9 cellular contexts compared by ENCODE assay signal in genomic region chr3:184338538-184338945, GRCh38. TPM values are rescaled to one million over a fixed set of nuclear protein-coding genes. Genes with fewer than 3 reads are reported as not detected.
DNase-seq lines count a peak whose midpoint lies in the region; ATAC-seq and TF ChIP-seq lines count a peak whose summit lies in the region.
"Had no signal": no experiment of that assay in that cellular context is flagged by ENCODE, and none has a peak within 500 bp of the region (broad histone marks: within the 10 kb centered on the region; RNA-seq: fewer than 3 reads in every experiment).

No MANE protein-coding gene starts in this region.

- no peak overlapping the region for H4K5ac ChIP-seq in H9 (ENCODE audit: insufficient read length, low read depth, low read length)

- H3K4me2 ChIP-seq in H9 (ENCODE audit: insufficient read depth, insufficient read length, low read length): no peak overlapping the region
- H3K4me2 ChIP-seq in neural cell (ENCODE audit: low read length): peak overlapping the region; percentile 98

- H3K4me3 Mint-ChIP-seq in H9: peak overlapping the region in 1 of 2 experiments; percentile 63; a peak in 2 of 5 replicates
- peak overlapping the region in 3 of 10 donors; percentile 11 to 57 (median 16) for H3K4me3 Mint-ChIP-seq in naive thymus-derived CD4-positive, alpha-beta T cell

- no peak overlapping the region for H3K23ac ChIP-seq in H9 (ENCODE audit: insufficient read length, low read depth, low read length)

- H3K56ac ChIP-seq in H9 (ENCODE audit: insufficient read length, low read depth, low read length): no peak overlapping the region

- H3K18ac ChIP-seq in H9 (ENCODE audit: insufficient read length, low read depth, low read length): peak overlapping the region; percentile 75

- H3K9me3 ChIP-seq in H9 (ENCODE audit: control insufficient read depth, low read depth, low read length): no peaks in the 10 kb centered on the region
- H3K9me3 ChIP-seq in RWPE2 (ENCODE audit: severe bottlenecking): no peaks in the 10 kb centered on the region
- no peaks in the 10 kb centered on the region for H3K9me3 ChIP-seq in neural cell (ENCODE audit: low read length)
- no peaks in the 10 kb centered on the region for H3K9me3 ChIP-seq in naive thymus-derived CD4-positive, alpha-beta T cell (ENCODE audit: control insufficient read depth in 2 of 3, low read length in 3 of 3)

- H2BK20ac ChIP-seq in H9 (ENCODE audit: low read depth, low read length, poor library complexity, severe bottlenecking): no peak overlapping the region

- no peak overlapping the region for H3K9ac ChIP-seq in H9 (ENCODE audit: extremely low read depth, insufficient read length, low read length)
- H3K9ac ChIP-seq in neural cell (ENCODE audit: low read length): peak overlapping the region; percentile 98

- H3K4ac ChIP-seq in H9 (ENCODE audit: low read depth, low read length): no peak overlapping the region

- H3K27me3 Mint-ChIP-seq in H9 (ENCODE audit: low read depth): no peaks in the 10 kb centered on the region; the same call in 1 of the 2 replicates
- H3K27me3 Mint-ChIP-seq in naive thymus-derived CD4-positive, alpha-beta T cell: no peaks in the 10 kb centered on the region
- H3K27me3 Mint-ChIP-seq: activated naive CD8-positive, alpha-beta T cell had no signal

- intact Hi-C loops in naive thymus-derived CD4-positive, alpha-beta T cell (cut with micrococcal nuclease): no loop called here

- TF ChIP-seq CTCF in H9 (conservative IDR thresholded peaks at IDR 0.05) (0 out of 3 replicates have a peak, but pooled peaks have one; percentile 25), RWPE2 (IDR thresholded peaks at IDR 0.05; ENCODE audit: poor library complexity, severe bottlenecking) (no peak), fibroblast of mammary gland (conservative IDR thresholded peaks at IDR 0.05; ENCODE audit: control insufficient read depth, insufficient read depth, low read depth, low read length) (no peak), neural cell (IDR thresholded peaks at IDR 0.05; ENCODE audit: poor library complexity, severe bottlenecking) (peak; percentile 67)

- CTCF ChIA-PET in naive thymus-derived CD4-positive, alpha-beta T cell (lab: Charles Lee): no interaction called here

- TF ChIP-seq RAD21 in neural cell (conservative IDR thresholded peaks at IDR 0.05): peak; percentile 41

- peak overlapping the region; percentile 18; the same call in 1 of the 2 replicates for H3K14ac ChIP-seq in H9 (ENCODE audit: insufficient read depth, low read length)

- peaks cover 34 to 37% of the 10 kb centered on the region in 2 experiments for H3K4me1 Mint-ChIP-seq in H9
- peaks cover 18 to 46% (median 25%) of the 10 kb centered on the region in 7 donors for H3K4me1 Mint-ChIP-seq in naive thymus-derived CD4-positive, alpha-beta T cell

- H2BK120ac ChIP-seq in H9 (ENCODE audit: low read depth, low read length, poor library complexity, severe bottlenecking): no peak overlapping the region

- H3K27ac ChIP-seq in H9 (ENCODE audit: insufficient read length, low read depth, low read length) (no peak overlapping the region), RWPE2 (ENCODE audit: poor library complexity, severe bottlenecking) (peak overlapping the region; percentile 1), neural cell (ENCODE audit: low read length) (peak overlapping the region; percentile 99)
- H3K27ac ChIP-seq in naive thymus-derived CD4-positive, alpha-beta T cell (ENCODE audit: low read depth, low read length): no peak overlapping the region

- H3F3A ChIP-seq in neural cell (ENCODE audit: insufficient read depth, low read length, poor library complexity, severe bottlenecking): peaks cover 10% of the 10 kb centered on the region

- peaks cover 10% of the 10 kb centered on the region for H3K23me2 ChIP-seq in H9 (ENCODE audit: insufficient read length, low read depth, low read length, poor library complexity, severe bottlenecking)

- H2AK5ac ChIP-seq in H9 (ENCODE audit: insufficient read length, low read length): no peak overlapping the region

- peak; percentile 93 for DNase-seq in H9
- DNase-seq in RWPE2 (ENCODE audit: low spot score): no peak
- peak; percentile 91 for DNase-seq in fibroblast of mammary gland (ENCODE audit: low read depth)
- no peak for DNase-seq in naive thymus-derived CD4-positive, alpha-beta T cell
- no peak for DNase-seq in KG1 (lab: John Stamatoyannopoulos, UW)
- no peak for DNase-seq in activated T-cell treated with anti-CD3 and anti-CD28 coated beads, Interleukin-2, amount 50 U/mL, for 1 hour

- peaks cover 20 to 42% (median 27%) of the 10 kb centered on the region in 3 experiments for H3K36me3 Mint-ChIP-seq in H9 (ENCODE audit: insufficient read depth in 1 of 3, low read depth in 3 of 3)
- H3K36me3 Mint-ChIP-seq in naive thymus-derived CD4-positive, alpha-beta T cell: peaks cover 0 to 7% (median 0%) of the 10 kb centered on the region in 5 donors

- no peaks in the 10 kb centered on the region for H3K79me1 ChIP-seq in H9 (ENCODE audit: insufficient read depth, low read depth, low read length, poor library complexity, severe bottlenecking)

- H4K20me1 ChIP-seq in H9 (ENCODE audit: control insufficient read depth, insufficient read depth, insufficient read length): peaks cover 4% of the 10 kb centered on the region
- H4K20me1 ChIP-seq in neural cell (ENCODE audit: insufficient read depth): no peaks in the 10 kb centered on the region

- no peak overlapping the region for H4K91ac ChIP-seq in H9 (ENCODE audit: insufficient read length, low read depth, low read length)

- H3K9me2 ChIP-seq in neural cell (ENCODE audit: insufficient read depth, low read length): no peaks in the 10 kb centered on the region

- H3K4me1 ChIP-seq in H9 (ENCODE audit: insufficient read depth, low read length) (no peaks in the 10 kb centered on the region), RWPE2 (ENCODE audit: insufficient read depth, poor library complexity, severe bottlenecking) (peaks cover 25% of the 10 kb centered on the region)
- peaks cover 8 to 10% of the 10 kb centered on the region in 2 donors for H3K4me1 ChIP-seq in naive thymus-derived CD4-positive, alpha-beta T cell (ENCODE audit: control insufficient read depth in 2 of 2, insufficient read depth in 2 of 2, low read length in 2 of 2)

- H3K27ac Mint-ChIP-seq in H9: peak overlapping the region in 2 of 3 experiments; percentile 6 to 90; a peak in 1 of 7 replicates
- peak overlapping the region in 1 of 9 donors; percentile 97 for H3K27ac Mint-ChIP-seq in naive thymus-derived CD4-positive, alpha-beta T cell

- ATAC-seq in RWPE2 (ENCODE audit: low read depth) (no peak), HG03342 (IDR thresholded peaks at IDR 0.05; ENCODE audit: unreplicated experiment) (no peak)
- ATAC-seq in naive thymus-derived CD4-positive, alpha-beta T cell: no peak

- H3K4me3 ChIP-seq in RWPE2 (ENCODE audit: severe bottlenecking) (no peak overlapping the region), fibroblast of mammary gland (ENCODE audit: control insufficient read depth, low read depth, low read length) (peak overlapping the region; percentile 50), neural cell (ENCODE audit: low read length) (peak overlapping the region; percentile 95)
- no peak overlapping the region for H3K4me3 ChIP-seq in naive thymus-derived CD4-positive, alpha-beta T cell (ENCODE audit: low read length)

- no peaks in the 10 kb centered on the region for H3K79me2 ChIP-seq in H9 (ENCODE audit: insufficient read depth, low read length)
- peaks cover 37% of the 10 kb centered on the region for H3K79me2 ChIP-seq in neural cell (replicated peaks; ENCODE audit: insufficient read depth, low read length)

- WGBS in H9 (ENCODE audit: extremely low coverage, insufficient read length, low lambda C conversion rate): no CpG with 5 or more reads among the region's 37 CpGs

- H3T11ph ChIP-seq in H9 (ENCODE audit: low read length): no peak overlapping the region

- no peak overlapping the region for H2AFZ ChIP-seq in H9 (ENCODE audit: low read length)
- H2AFZ ChIP-seq in neural cell (ENCODE audit: low read depth, low read length): peak overlapping the region; percentile 38

- H2BK12ac ChIP-seq in H9 (ENCODE audit: insufficient read length, low read depth, low read length): no peak overlapping the region

- POLR2A ChIA-PET in naive thymus-derived CD4-positive, alpha-beta T cell (lab: Charles Lee): no interaction called here

- H2BK5ac ChIP-seq in H9 (ENCODE audit: insufficient read length, low read length): no peak overlapping the region

- no peak overlapping the region for H4K8ac ChIP-seq in H9 (replicated peaks; ENCODE audit: insufficient read length, low read depth, low read length)

- H2BK15ac ChIP-seq in H9 (ENCODE audit: low read depth, low read length): no peak overlapping the region

- no peaks in the 10 kb centered on the region; a peak in 1 of 5 replicates for H3K9me3 Mint-ChIP-seq in H9
- peaks cover 0 to 3% (median 0%) of the 10 kb centered on the region in 11 donors for H3K9me3 Mint-ChIP-seq in naive thymus-derived CD4-positive, alpha-beta T cell

- H3K36me3 ChIP-seq in RWPE2 (ENCODE audit: low read depth): peaks cover 41% of the 10 kb centered on the region
- H3K36me3 ChIP-seq in neural cell (ENCODE audit: insufficient read depth, low read length): no peaks in the 10 kb centered on the region
- peaks cover 0 to 30% (median 0%) of the 10 kb centered on the region in 3 experiments for H3K36me3 ChIP-seq in naive thymus-derived CD4-positive, alpha-beta T cell (ENCODE audit: control insufficient read depth in 2 of 3, insufficient read depth in 3 of 3, low read length in 3 of 3)

- H3K27me3 ChIP-seq in H9 (ENCODE audit: insufficient read depth, low read length) (no peaks in the 10 kb centered on the region), RWPE2 (ENCODE audit: insufficient read depth, poor library complexity, severe bottlenecking) (no peaks in the 10 kb centered on the region), neural cell (ENCODE audit: insufficient read depth, low read depth, low read length) (no peaks in the 10 kb centered on the region)
- H3K27me3 ChIP-seq in naive thymus-derived CD4-positive, alpha-beta T cell (ENCODE audit: control insufficient read depth in 2 of 2, insufficient read depth in 2 of 2, low read length in 2 of 2): no peaks in the 10 kb centered on the region

- peak; percentile 81 for TF ChIP-seq EP300 in neural cell (conservative IDR thresholded peaks at IDR 0.05; ENCODE audit: poor library complexity, severe bottlenecking)

RNA-seq across cellular contexts. Expression of gene FAM131A, which starts 1.1 kb away (rescaled TPM):
- total RNA-seq in H9 (2021): 14.4 and 15.5 TPM in 2 replicates
- 141 and 154 TPM in 2 replicates for polyA plus RNA-seq in neural cell
- polyA minus RNA-seq in neural cell: 103 and 117 TPM in 2 replicates
- total RNA-seq in naive thymus-derived CD4-positive, alpha-beta T cell: 10 to 100 TPM in 3 of 5 experiments, 1 to 10 TPM in 2; 5.7 to 13.4 (median 10.3) TPM
- polyA plus RNA-seq in naive thymus-derived CD4-positive, alpha-beta T cell: 1 to 10 TPM; 2.2 to 2.5 TPM

RNA-seq across cellular contexts. Expression of gene CLCN2, which starts 22.9 kb away (rescaled TPM):
- 17.2 and 19.5 TPM in 2 replicates for total RNA-seq in H9 (2021)
- polyA plus RNA-seq in neural cell: 13.4 and 14.0 TPM in 2 replicates
- 16.1 and 17.4 TPM in 2 replicates for polyA minus RNA-seq in neural cell
- total RNA-seq in naive thymus-derived CD4-positive, alpha-beta T cell: 1 to 10 TPM; 3.5 to 6.0 (median 5.0) TPM
- polyA plus RNA-seq in naive thymus-derived CD4-positive, alpha-beta T cell: 1 to 10 TPM in 1 of 2 donors, under 1 TPM in 1; 0.91 to 1.1 TPM

RNA-seq across cellular contexts. Expression of gene POLR2H, which starts 23.0 kb away (rescaled TPM):
- 115 and 122 TPM in 2 replicates for total RNA-seq in H9 (2021)
- 155 and 185 TPM in 2 replicates for polyA plus RNA-seq in neural cell
- 51.9 and 66.4 TPM in 2 replicates for polyA minus RNA-seq in neural cell
- 100 to 1,000 TPM in 1 of 5 experiments, 10 to 100 TPM in 4; 34.9 to 112 (median 56.6) TPM for total RNA-seq in naive thymus-derived CD4-positive, alpha-beta T cell
- polyA plus RNA-seq in naive thymus-derived CD4-positive, alpha-beta T cell: 10 to 100 TPM; 69.2 to 74.9 TPM

RNA-seq across cellular contexts. Expression of gene EIF4G1, which starts 24.1 kb away (rescaled TPM):
- total RNA-seq in H9 (2021): 532 and 544 TPM in 2 replicates
- 66.9 and 80.0 TPM in 2 replicates for polyA plus RNA-seq in neural cell
- polyA minus RNA-seq in neural cell: 90.1 and 101 TPM in 2 replicates
- total RNA-seq in naive thymus-derived CD4-positive, alpha-beta T cell: 100 to 1,000 TPM; 200 to 341 (median 256) TPM
- polyA plus RNA-seq in naive thymus-derived CD4-positive, alpha-beta T cell: 10 to 100 TPM; 19.1 to 59.1 TPM

RNA-seq across cellular contexts. Expression of gene THPO, which starts 39.5 kb away (rescaled TPM):
- total RNA-seq in H9 (2021): 0.64 and 0.85 TPM in 2 replicates
- 0.18 and 0.59 TPM in 2 replicates for polyA plus RNA-seq in neural cell
- polyA minus RNA-seq in neural cell: not detected in 2 replicates
- not detected for total RNA-seq in naive thymus-derived CD4-positive, alpha-beta T cell
- polyA plus RNA-seq in naive thymus-derived CD4-positive, alpha-beta T cell: not detected

Comparison
In these comparisons a context has a peak if more than half of its experiments do, and no peak if none do; other contexts are left out.
1. DNase-seq: peak in H9 (single experiment) and fibroblast of mammary gland (single experiment); none in RWPE2 (single experiment), naive thymus-derived CD4-positive, alpha-beta T cell (0 of 9), KG1 (single experiment) and activated T-cell treated with anti-CD3 and anti-CD28 coated beads, Interleukin-2, amount 50 U/mL, for 1 hour (single experiment).
2. H3K27ac ChIP-seq: peak in RWPE2 (single experiment) and neural cell (single experiment); none in H9 (single experiment) and naive thymus-derived CD4-positive, alpha-beta T cell (single experiment).
3. CTCF ChIP-seq: peak in H9 (single experiment) and neural cell (single experiment); none in RWPE2 (single experiment) and fibroblast of mammary gland (single experiment).
4. H3K4me3 ChIP-seq: peak in fibroblast of mammary gland (single experiment) and neural cell (single experiment); none in RWPE2 (single experiment) and naive thymus-derived CD4-positive, alpha-beta T cell (single experiment).